ENCODE assay signal across 1 cellular context in the genomic region with DNA sequence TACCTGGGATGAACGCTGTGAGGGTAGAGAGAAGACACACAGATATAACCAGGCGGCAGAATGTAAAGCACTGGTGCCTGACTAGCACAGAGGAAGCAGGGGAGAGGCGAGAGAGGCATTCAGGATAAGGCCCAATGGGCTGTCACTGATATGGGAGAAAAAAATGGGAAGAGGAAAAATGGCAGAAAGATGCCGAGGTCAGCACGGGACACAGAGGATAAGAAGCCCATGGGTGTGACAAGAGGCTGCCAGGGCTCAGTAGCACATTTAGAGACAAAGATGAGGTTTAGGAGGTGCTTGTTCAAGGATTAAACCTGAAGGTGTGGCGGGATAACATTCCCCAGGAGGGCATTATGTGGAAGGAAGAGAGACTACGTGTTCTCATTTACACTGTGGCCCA.
A peak's percentile ranks its signal among the peaks of the same experiment; 100 is the strongest.
TF ChIP-seq lines count a peak whose summit lies in the region.

No MANE protein-coding gene starts in this region.

TF ChIP-seq in HepG2, 621 proteins besides CTCF, POLR2A, EP300 and RAD21:
- TF ChIP-seq MAFF (IDR thresholded peaks at IDR 0.05; ENCODE audit: low read depth, low read length) = peak; percentile 69
- peak; percentile 67 to 81 for TF ChIP-seq MAFK (conservative IDR thresholded peaks at IDR 0.05 in 1 of 2, IDR thresholded peaks at IDR 0.05 in 1 of 2; ENCODE audit: low read length in 2 of 2)
- TF ChIP-seq HDAC6 (IDR thresholded peaks at IDR 0.05; ENCODE audit: low read depth, low read length) = no peak
